Comparison of ENCODE assay signal across 10 cellular contexts in genomic region chr11:128336203-128336602, GRCh38.
A peak's percentile ranks its signal among the peaks of the same experiment; 100 is the strongest.
DNase-seq lines count a peak whose midpoint lies in the region; ATAC-seq and TF ChIP-seq lines count a peak whose summit lies in the region.
"Had no signal": no experiment of that assay in that cellular context is flagged by ENCODE, and none has a peak within 500 bp of the region (broad histone marks: within the 10 kb centered on the region; RNA-seq: fewer than 3 reads in every experiment).

No MANE protein-coding gene starts in this region.

- peaks cover 2% of the 10 kb centered on the region for H3K9me3 Mint-ChIP-seq in activated naive CD4-positive, alpha-beta T cell treated with anti-CD3 and anti-CD28 coated beads, Interleukin-2, amount 10 ng/mL, durations not matched to agents 7 days and 5 days
- H3K9me3 Mint-ChIP-seq in endodermal cell: no peaks in the 10 kb centered on the region

- 92% methylated on average over 6 of the region's 6 CpGs; no CpG with 5 or more reads in 1 of the 2 experiments for WGBS in endodermal cell (ENCODE audit: insufficient coverage in 1 of 2, insufficient read length in 1 of 2), 2 experiments
- 59 to 77% methylated on average over 6 of the region's 6 CpGs for WGBS in lung, 2 donors

- H3K27ac Mint-ChIP-seq in activated naive CD4-positive, alpha-beta T cell treated with anti-CD3 and anti-CD28 coated beads, Interleukin-2, amount 10 ng/mL, durations not matched to agents 7 days and 5 days: peak overlapping the region; percentile 46
- H3K27ac Mint-ChIP-seq in endodermal cell: no peak overlapping the region

- no peak overlapping the region for H3K9ac ChIP-seq in endodermal cell (ENCODE audit: extremely low read depth, low read length, poor library complexity, severe bottlenecking)

- ATAC-seq in lung (ENCODE audit: insufficient read depth, low FRiP score): no peak
- ATAC-seq: K562 had no signal

- no peaks in the 10 kb centered on the region for H3K4me1 ChIP-seq in endodermal cell (ENCODE audit: control insufficient read depth, insufficient read depth, low read length)
- peaks cover 3 to 10% of the 10 kb centered on the region in 2 donors for H3K4me1 ChIP-seq in lung (ENCODE audit: control insufficient read depth in 2 of 2, insufficient read depth in 2 of 2, low read length in 2 of 2)
- no peaks in the 10 kb centered on the region for H3K4me1 ChIP-seq in uterus

- H3K36me3 Mint-ChIP-seq in activated naive CD4-positive, alpha-beta T cell treated with anti-CD3 and anti-CD28 coated beads, Interleukin-2, amount 10 ng/mL, durations not matched to agents 7 days and 5 days: peaks cover 5% of the 10 kb centered on the region
- H3K36me3 Mint-ChIP-seq in endodermal cell (ENCODE audit: low read depth): no peaks in the 10 kb centered on the region

- H3K27me3 ChIP-seq in endodermal cell (ENCODE audit: control insufficient read depth, insufficient read depth, low read length, poor library complexity, severe bottlenecking): no peaks in the 10 kb centered on the region
- H3K27me3 ChIP-seq in lung (ENCODE audit: control insufficient read depth, insufficient read depth): no peaks in the 10 kb centered on the region
- H3K27me3 ChIP-seq in uterus: no peaks in the 10 kb centered on the region

- DNase-seq in activated naive CD4-positive, alpha-beta T cell treated with anti-CD3 and anti-CD28 coated beads, Interleukin-2, amount 10 ng/mL, durations not matched to agents 7 days and 5 days: no peak
- no peak for DNase-seq in activated naive CD4-positive, alpha-beta T cell treated with anti-CD3 and anti-CD28 coated beads, Interleukin-2, amount 50 U/mL, for 16 hours
- DNase-seq in endodermal cell (peak; percentile 49), lung (ENCODE audit: low spot score) (peak; percentile 53), uterus (peak; percentile 30 to 69), GM10248 (ENCODE audit: extremely low spot score) (no peak), activated T-cell treated with anti-CD3 and anti-CD28 coated beads for 4 hours (no peak), NAMALWA (ENCODE audit: low spot score) (no peak)
- DNase-seq: stimulated activated CD4-positive, alpha-beta T cell treated with anti-CD3 and anti-CD28 coated beads, Interleukin-4, amount 100 ng/mL, for 4 hours had no signal

- H3K4me3 Mint-ChIP-seq in activated naive CD4-positive, alpha-beta T cell treated with anti-CD3 and anti-CD28 coated beads, Interleukin-2, amount 10 ng/mL, durations not matched to agents 7 days and 5 days: no peak overlapping the region
- no peak overlapping the region for H3K4me3 Mint-ChIP-seq in endodermal cell

- no peaks in the 10 kb centered on the region for H3K36me3 ChIP-seq in endodermal cell (ENCODE audit: control insufficient read depth, insufficient read depth, low read length)
- H3K36me3 ChIP-seq in lung (ENCODE audit: control insufficient read depth in 2 of 2, insufficient read depth in 2 of 2, low read length in 2 of 2): no peaks in the 10 kb centered on the region
- no peaks in the 10 kb centered on the region for H3K36me3 ChIP-seq in uterus

- H3K4me3 ChIP-seq in endodermal cell (ENCODE audit: low read length) (no peak overlapping the region), lung (no peak overlapping the region), uterus (no peak overlapping the region)
- H3K4me3 ChIP-seq: K562 had no signal

- H3K9me3 ChIP-seq in endodermal cell (ENCODE audit: control insufficient read depth, low read length): no peaks in the 10 kb centered on the region
- H3K9me3 ChIP-seq in lung (ENCODE audit: control insufficient read depth in 2 of 2, insufficient read depth in 1 of 2, low read length in 1 of 2): no peaks in the 10 kb centered on the region
- H3K9me3 ChIP-seq in uterus: no peaks in the 10 kb centered on the region

- H3K27me3 Mint-ChIP-seq in activated naive CD4-positive, alpha-beta T cell treated with anti-CD3 and anti-CD28 coated beads, Interleukin-2, amount 10 ng/mL, durations not matched to agents 7 days and 5 days: no peaks in the 10 kb centered on the region
- no peaks in the 10 kb centered on the region for H3K27me3 Mint-ChIP-seq in endodermal cell (ENCODE audit: insufficient read depth)

- POLR2A ChIA-PET in GM10248 (lab: Yijun Ruan, JAX): no interaction called here

- TF ChIP-seq CTCF in endodermal cell (conservative IDR thresholded peaks at IDR 0.05) (no peak), lung (IDR thresholded peaks at IDR 0.05; ENCODE audit: control extremely low read depth, extremely low read depth) (no peak), uterus (IDR thresholded peaks at IDR 0.05) (no peak), GM10248 (IDR thresholded peaks at IDR 0.05; ENCODE audit: control extremely low read depth, extremely low read depth, low read depth, missing control alignments) (no peak)

- CTCF ChIA-PET in activated naive CD4-positive, alpha-beta T cell treated with anti-CD3 and anti-CD28 coated beads, Interleukin-2, amount 10 ng/mL, durations not matched to agents 7 days and 5 days (lab: Charles Lee): interaction anchor here (0.9 to 2.0 kb wide), 3 partner anchors 8 to 47 kb away, joined by 3 to 7 read pairs (median 4); no protein-coding TSS in a partner anchor
- CTCF ChIA-PET in GM10248 (lab: Yijun Ruan, JAX): interaction anchor here (0.7 to 2.2 kb wide), 13 partner anchors 9 to 494 kb away, joined by 3 to 8 read pairs (median 3); no protein-coding TSS in a partner anchor

- no peak for TF ChIP-seq POLR2A in uterus (IDR thresholded peaks at IDR 0.05)

- intact Hi-C loops in uterus (cut with DNase I; ENCODE audit: low total_unique reads): no loop called here

- H3K27ac ChIP-seq in endodermal cell (ENCODE audit: low read depth, low read length) (no peak overlapping the region), lung (ENCODE audit: low read depth in 1 of 2, low read length in 1 of 2) (peak overlapping the region in 1 of 2 donors; percentile 33), uterus (peak overlapping the region in 1 of 2 donors; percentile 36)

- peaks cover 64% of the 10 kb centered on the region for H3K4me1 Mint-ChIP-seq in activated naive CD4-positive, alpha-beta T cell treated with anti-CD3 and anti-CD28 coated beads, Interleukin-2, amount 10 ng/mL, durations not matched to agents 7 days and 5 days
- H3K4me1 Mint-ChIP-seq in endodermal cell: peaks cover 17% of the 10 kb centered on the region

Comparison
In these comparisons a context has a peak if more than half of its experiments do, and no peak if none do; other contexts are left out.
1. DNase-seq: peak in endodermal cell (single experiment), lung (single experiment) and uterus (2 of 2); none in activated naive CD4-positive, alpha-beta T cell treated with anti-CD3 and anti-CD28 coated beads, Interleukin-2, amount 10 ng/mL, durations not matched to agents 7 days and 5 days (single experiment), activated naive CD4-positive, alpha-beta T cell treated with anti-CD3 and anti-CD28 coated beads, Interleukin-2, amount 50 U/mL, for 16 hours (single experiment), GM10248 (single experiment), activated T-cell treated with anti-CD3 and anti-CD28 coated beads for 4 hours (single experiment) and NAMALWA (single experiment).